1 cellular context compared by ENCODE assay signal in genomic region chr5:139850423-139851016, GRCh38.
TF ChIP-seq lines count a peak whose summit lies in the region.

No MANE protein-coding gene starts in this region.

TF ChIP-seq in SK-N-SH treated with all-trans-retinoic acid at 6 μM for 48 hours, 23 proteins besides CTCF, POLR2A, EP300 and RAD21 (continued from another document):
- TF ChIP-seq, protein P1, sequence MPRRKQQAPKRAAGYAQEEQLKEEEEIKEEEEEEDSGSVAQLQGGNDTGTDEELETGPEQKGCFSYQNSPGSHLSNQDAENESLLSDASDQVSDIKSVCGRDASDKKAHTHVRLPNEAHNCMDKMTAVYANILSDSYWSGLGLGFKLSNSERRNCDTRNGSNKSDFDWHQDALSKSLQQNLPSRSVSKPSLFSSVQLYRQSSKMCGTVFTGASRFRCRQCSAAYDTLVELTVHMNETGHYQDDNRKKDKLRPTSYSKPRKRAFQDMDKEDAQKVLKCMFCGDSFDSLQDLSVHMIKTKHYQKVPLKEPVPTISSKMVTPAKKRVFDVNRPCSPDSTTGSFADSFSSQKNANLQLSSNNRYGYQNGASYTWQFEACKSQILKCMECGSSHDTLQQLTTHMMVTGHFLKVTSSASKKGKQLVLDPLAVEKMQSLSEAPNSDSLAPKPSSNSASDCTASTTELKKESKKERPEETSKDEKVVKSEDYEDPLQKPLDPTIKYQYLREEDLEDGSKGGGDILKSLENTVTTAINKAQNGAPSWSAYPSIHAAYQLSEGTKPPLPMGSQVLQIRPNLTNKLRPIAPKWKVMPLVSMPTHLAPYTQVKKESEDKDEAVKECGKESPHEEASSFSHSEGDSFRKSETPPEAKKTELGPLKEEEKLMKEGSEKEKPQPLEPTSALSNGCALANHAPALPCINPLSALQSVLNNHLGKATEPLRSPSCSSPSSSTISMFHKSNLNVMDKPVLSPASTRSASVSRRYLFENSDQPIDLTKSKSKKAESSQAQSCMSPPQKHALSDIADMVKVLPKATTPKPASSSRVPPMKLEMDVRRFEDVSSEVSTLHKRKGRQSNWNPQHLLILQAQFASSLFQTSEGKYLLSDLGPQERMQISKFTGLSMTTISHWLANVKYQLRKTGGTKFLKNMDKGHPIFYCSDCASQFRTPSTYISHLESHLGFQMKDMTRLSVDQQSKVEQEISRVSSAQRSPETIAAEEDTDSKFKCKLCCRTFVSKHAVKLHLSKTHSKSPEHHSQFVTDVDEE (CRISPR knock-in tag; IDR thresholded peaks at IDR 0.05): no peak
- TF ChIP-seq ISL1 (CRISPR knock-in tag; IDR thresholded peaks at IDR 0.05): no peak
